In the genomic region with DNA sequence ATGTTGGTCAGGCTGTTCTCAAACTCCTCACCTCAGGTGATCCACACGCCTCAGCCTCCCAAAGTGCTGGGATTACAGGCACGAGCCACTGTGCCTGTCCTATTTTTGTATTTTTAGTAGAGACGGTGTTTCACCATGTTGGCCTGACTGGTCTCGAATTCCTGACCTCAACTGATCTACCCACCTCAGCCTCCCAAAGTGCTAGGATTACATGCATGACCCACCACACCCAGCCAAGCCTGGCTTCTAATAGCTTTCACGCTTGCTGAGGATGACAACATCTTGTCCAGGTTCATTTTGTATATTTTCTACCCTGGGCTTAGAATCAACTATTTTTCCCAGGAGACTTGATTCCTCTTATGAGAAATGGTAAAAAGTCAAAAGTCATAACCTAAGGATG, we compare ENCODE assay signal across 11 cellular contexts.
"Had no signal": no experiment of that assay in that cellular context is flagged by ENCODE, and none has a peak within 500 bp of the region (broad histone marks: within the 10 kb centered on the region; RNA-seq: fewer than 3 reads in every experiment).

No MANE protein-coding gene starts in this region.

- H3K9me3 ChIP-seq: HAP-1 had no signal

- FAIRE-seq: H1, H54 had no signal

- ATAC-seq: GM23338, HCT116 had no signal

- H3K4me1 ChIP-seq: HAP-1 had no signal

- H3K4me3 ChIP-seq: GM23248, GM23338, HAP-1 had no signal

- DNase-seq: GM23248, GOT3, H7, H9, HCEC 1CT, HFFc6 had no signal

- H3K36me3 ChIP-seq: HAP-1 had no signal

- H3K27ac ChIP-seq: GM23248 had no signal
